1 cellular context compared by ENCODE assay signal in the genomic region with DNA sequence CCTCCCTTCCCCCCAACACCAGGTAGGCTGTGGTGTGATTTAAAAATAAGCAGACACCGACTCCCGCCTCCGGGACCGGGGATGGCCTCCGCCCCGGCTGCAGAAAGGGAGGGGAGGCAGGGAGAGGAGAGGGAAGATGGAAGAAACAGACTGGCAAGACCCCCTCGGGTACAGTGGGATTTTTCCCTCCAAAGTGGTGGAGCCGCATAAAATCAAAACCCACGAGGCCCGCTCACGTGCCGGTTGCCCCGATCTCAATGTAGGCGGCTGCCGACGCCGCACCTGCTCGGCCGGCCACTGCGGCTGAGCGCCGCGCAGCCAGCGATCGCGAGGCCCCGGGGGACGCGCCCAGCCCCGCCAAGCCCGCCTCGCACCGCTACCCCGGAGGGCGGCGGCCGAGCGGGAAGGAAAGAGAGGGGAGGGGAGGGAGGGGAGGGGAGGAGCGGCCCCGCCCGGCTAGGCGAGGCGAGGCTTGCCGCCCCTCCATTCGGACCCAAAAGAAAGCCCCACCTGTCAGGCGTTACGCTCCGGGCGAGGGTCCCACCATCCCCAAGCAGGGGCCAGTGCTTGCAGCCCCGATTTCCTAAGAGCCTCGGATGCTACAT.
TF ChIP-seq lines count a peak whose summit lies in the region.

No MANE protein-coding gene starts in this region.

TF ChIP-seq in HEK293, 187 proteins besides CTCF, POLR2A, EP300 and RAD21 (continued from another document and continues in another):
- TF ChIP-seq, protein P1, sequence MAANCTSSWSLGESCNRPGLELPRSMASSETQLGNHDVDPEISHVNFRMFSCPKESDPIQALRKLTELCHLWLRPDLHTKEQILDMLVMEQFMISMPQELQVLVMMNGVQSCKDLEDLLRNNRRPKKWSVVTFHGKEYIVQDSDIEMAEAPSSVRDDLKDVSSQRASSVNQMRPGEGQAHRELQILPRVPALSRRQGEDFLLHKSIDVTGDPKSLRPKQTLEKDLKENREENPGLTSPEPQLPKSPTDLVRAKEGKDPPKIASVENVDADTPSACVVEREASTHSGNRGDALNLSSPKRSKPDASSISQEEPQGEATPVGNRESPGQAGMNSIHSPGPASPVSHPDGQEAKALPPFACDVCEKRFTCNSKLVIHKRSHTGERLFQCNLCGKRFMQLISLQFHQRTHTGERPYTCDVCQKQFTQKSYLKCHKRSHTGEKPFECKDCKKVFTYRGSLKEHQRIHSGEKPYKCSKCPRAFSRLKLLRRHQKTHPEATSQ (tag by site-specific recombination; IDR thresholded peaks at IDR 0.05): no peak
- TF ChIP-seq KLF9 (tag by site-specific recombination; IDR thresholded peaks at IDR 0.05; ENCODE audit: low read depth) (peak; percentile 64; the same call in 1 of the 2 replicates), GLI2 (tag by site-specific recombination; IDR thresholded peaks at IDR 0.05; ENCODE audit: borderline replicate concordance, low read depth) (no peak), ZBTB21 (tag by site-specific recombination; IDR thresholded peaks at IDR 0.05) (no peak), ZNF157 (tag by site-specific recombination; IDR thresholded peaks at IDR 0.05) (no peak), ZNF600 (tag by site-specific recombination; IDR thresholded peaks at IDR 0.05) (no peak), ZNF433 (tag by site-specific recombination; IDR thresholded peaks at IDR 0.05; ENCODE audit: low read depth) (no peak), EGR2 (tag by site-specific recombination; IDR thresholded peaks at IDR 0.05; ENCODE audit: low read depth) (peak; percentile 41; the same call in 1 of the 2 replicates), ZFHX2 (tag by site-specific recombination; conservative IDR thresholded peaks at IDR 0.05) (peak; percentile 53), ZNF19 (tag by site-specific recombination; IDR thresholded peaks at IDR 0.05; ENCODE audit: low read depth) (no peak), ZNF626 (tag by site-specific recombination; IDR thresholded peaks at IDR 0.05) (no peak), KLF10 (tag by site-specific recombination; IDR thresholded peaks at IDR 0.05) (no peak; the same call in 1 of the 2 replicates), ZIC2 (tag by site-specific recombination; IDR thresholded peaks at IDR 0.05) (no peak), KLF16 (tag by site-specific recombination; IDR thresholded peaks at IDR 0.05) (peak; percentile 84), ZNF521 (tag by site-specific recombination; IDR thresholded peaks at IDR 0.05) (no peak), SP3 (tag by site-specific recombination; IDR thresholded peaks at IDR 0.05) (peak; percentile 74), OVOL3 (tag by site-specific recombination; IDR thresholded peaks at IDR 0.05) (no peak), ZNF416 (tag by site-specific recombination; IDR thresholded peaks at IDR 0.05) (no peak), ZBTB17 (tag by site-specific recombination; IDR thresholded peaks at IDR 0.05) (peak; percentile 49; the same call in 1 of the 2 replicates), SETDB1 (IDR thresholded peaks at IDR 0.05; ENCODE audit: insufficient read length, low read length) (no peak), ZNF660 (tag by site-specific recombination; IDR thresholded peaks at IDR 0.05) (no peak), KLF8 (tag by site-specific recombination; IDR thresholded peaks at IDR 0.05) (peak; percentile 77), ZNF335 (tag by site-specific recombination; conservative IDR thresholded peaks at IDR 0.05) (peak; percentile 82), ZNF571 (tag by site-specific recombination; IDR thresholded peaks at IDR 0.05) (no peak), MZF1 (tag by site-specific recombination; IDR thresholded peaks at IDR 0.05; ENCODE audit: borderline replicate concordance) (no peak), ZNF707 (tag by site-specific recombination; IDR thresholded peaks at IDR 0.05) (no peak), ZNF274 (IDR thresholded peaks at IDR 0.05; ENCODE audit: low read length) (no peak), ZNF274 (tag by site-specific recombination; IDR thresholded peaks at IDR 0.05; ENCODE audit: borderline replicate concordance) (no peak), ZBTB1 (tag by site-specific recombination; IDR thresholded peaks at IDR 0.05) (no peak), ZNF701 (tag by site-specific recombination; IDR thresholded peaks at IDR 0.05) (no peak), HOXC10 (CRISPR knock-in tag; IDR thresholded peaks at IDR 0.05) (no peak), FEZF1 (tag by site-specific recombination; IDR thresholded peaks at IDR 0.05) (no peak), ZNF175 (tag by site-specific recombination; IDR thresholded peaks at IDR 0.05) (no peak), KLF7 (tag by site-specific recombination; IDR thresholded peaks at IDR 0.05; ENCODE audit: borderline replicate concordance) (peak; percentile 80; the same call in 1 of the 2 replicates)
- TF ChIP-seq, protein P2, sequence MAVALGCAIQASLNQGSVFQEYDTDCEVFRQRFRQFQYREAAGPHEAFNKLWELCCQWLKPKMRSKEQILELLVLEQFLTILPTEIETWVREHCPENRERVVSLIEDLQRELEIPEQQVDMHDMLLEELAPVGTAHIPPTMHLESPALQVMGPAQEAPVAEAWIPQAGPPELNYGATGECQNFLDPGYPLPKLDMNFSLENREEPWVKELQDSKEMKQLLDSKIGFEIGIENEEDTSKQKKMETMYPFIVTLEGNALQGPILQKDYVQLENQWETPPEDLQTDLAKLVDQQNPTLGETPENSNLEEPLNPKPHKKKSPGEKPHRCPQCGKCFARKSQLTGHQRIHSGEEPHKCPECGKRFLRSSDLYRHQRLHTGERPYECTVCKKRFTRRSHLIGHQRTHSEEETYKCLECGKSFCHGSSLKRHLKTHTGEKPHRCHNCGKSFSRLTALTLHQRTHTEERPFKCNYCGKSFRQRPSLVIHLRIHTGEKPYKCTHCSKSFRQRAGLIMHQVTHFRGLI (tag by site-specific recombination; IDR thresholded peaks at IDR 0.05): peak; percentile 76; the same call in 1 of the 2 replicates
- TF ChIP-seq, protein P3, sequence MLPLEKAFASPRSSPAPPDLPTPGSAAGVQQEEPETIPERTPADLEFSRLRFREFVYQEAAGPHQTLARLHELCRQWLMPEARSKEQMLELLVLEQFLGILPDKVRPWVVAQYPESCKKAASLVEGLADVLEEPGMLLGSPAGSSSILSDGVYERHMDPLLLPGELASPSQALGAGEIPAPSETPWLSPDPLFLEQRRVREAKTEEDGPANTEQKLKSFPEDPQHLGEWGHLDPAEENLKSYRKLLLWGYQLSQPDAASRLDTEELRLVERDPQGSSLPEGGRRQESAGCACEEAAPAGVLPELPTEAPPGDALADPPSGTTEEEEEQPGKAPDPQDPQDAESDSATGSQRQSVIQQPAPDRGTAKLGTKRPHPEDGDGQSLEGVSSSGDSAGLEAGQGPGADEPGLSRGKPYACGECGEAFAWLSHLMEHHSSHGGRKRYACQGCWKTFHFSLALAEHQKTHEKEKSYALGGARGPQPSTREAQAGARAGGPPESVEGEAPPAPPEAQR (tag by site-specific recombination; IDR thresholded peaks at IDR 0.05): no peak
- TF ChIP-seq, protein P4, sequence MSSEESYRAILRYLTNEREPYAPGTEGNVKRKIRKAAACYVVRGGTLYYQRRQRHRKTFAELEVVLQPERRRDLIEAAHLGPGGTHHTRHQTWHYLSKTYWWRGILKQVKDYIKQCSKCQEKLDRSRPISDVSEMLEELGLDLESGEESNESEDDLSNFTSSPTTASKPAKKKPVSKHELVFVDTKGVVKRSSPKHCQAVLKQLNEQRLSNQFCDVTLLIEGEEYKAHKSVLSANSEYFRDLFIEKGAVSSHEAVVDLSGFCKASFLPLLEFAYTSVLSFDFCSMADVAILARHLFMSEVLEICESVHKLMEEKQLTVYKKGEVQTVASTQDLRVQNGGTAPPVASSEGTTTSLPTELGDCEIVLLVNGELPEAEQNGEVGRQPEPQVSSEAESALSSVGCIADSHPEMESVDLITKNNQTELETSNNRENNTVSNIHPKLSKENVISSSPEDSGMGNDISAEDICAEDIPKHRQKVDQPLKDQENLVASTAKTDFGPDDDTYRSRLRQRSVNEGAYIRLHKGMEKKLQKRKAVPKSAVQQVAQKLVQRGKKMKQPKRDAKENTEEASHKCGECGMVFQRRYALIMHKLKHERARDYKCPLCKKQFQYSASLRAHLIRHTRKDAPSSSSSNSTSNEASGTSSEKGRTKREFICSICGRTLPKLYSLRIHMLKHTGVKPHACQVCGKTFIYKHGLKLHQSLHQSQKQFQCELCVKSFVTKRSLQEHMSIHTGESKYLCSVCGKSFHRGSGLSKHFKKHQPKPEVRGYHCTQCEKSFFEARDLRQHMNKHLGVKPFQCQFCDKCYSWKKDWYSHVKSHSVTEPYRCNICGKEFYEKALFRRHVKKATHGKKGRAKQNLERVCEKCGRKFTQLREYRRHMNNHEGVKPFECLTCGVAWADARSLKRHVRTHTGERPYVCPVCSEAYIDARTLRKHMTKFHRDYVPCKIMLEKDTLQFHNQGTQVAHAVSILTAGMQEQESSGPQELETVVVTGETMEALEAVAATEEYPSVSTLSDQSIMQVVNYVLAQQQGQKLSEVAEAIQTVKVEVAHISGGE (tag by site-specific recombination; conservative IDR thresholded peaks at IDR 0.05; ENCODE audit: low read depth): no peak
- TF ChIP-seq, protein P5, sequence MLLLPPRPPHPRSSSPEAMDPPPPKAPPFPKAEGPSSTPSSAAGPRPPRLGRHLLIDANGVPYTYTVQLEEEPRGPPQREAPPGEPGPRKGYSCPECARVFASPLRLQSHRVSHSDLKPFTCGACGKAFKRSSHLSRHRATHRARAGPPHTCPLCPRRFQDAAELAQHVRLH (tag by site-specific recombination; IDR thresholded peaks at IDR 0.05): no peak
- TF ChIP-seq, protein P6, sequence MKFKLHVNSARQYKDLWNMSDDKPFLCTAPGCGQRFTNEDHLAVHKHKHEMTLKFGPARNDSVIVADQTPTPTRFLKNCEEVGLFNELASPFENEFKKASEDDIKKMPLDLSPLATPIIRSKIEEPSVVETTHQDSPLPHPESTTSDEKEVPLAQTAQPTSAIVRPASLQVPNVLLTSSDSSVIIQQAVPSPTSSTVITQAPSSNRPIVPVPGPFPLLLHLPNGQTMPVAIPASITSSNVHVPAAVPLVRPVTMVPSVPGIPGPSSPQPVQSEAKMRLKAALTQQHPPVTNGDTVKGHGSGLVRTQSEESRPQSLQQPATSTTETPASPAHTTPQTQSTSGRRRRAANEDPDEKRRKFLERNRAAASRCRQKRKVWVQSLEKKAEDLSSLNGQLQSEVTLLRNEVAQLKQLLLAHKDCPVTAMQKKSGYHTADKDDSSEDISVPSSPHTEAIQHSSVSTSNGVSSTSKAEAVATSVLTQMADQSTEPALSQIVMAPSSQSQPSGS (tag by site-specific recombination; IDR thresholded peaks at IDR 0.05; ENCODE audit: low read depth): no peak
- TF ChIP-seq, protein P7, sequence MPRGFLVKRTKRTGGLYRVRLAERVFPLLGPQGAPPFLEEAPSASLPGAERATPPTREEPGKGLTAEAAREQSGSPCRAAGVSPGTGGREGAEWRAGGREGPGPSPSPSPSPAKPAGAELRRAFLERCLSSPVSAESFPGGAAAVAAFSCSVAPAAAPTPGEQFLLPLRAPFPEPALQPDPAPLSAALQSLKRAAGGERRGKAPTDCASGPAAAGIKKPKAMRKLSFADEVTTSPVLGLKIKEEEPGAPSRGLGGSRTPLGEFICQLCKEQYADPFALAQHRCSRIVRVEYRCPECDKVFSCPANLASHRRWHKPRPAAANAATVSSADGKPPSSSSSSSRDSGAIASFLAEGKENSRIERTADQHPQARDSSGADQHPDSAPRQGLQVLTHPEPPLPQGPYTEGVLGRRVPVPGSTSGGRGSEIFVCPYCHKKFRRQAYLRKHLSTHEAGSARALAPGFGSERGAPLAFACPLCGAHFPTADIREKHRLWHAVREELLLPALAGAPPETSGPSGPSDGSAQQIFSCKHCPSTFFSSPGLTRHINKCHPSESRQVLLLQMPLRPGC (tag by site-specific recombination; IDR thresholded peaks at IDR 0.05): no peak
- TF ChIP-seq, protein P8, sequence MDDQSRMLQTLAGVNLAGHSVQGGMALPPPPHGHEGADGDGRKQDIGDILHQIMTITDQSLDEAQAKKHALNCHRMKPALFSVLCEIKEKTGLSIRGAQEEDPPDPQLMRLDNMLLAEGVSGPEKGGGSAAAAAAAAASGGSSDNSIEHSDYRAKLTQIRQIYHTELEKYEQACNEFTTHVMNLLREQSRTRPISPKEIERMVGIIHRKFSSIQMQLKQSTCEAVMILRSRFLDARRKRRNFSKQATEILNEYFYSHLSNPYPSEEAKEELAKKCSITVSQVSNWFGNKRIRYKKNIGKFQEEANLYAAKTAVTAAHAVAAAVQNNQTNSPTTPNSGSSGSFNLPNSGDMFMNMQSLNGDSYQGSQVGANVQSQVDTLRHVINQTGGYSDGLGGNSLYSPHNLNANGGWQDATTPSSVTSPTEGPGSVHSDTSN (CRISPR knock-in tag; IDR thresholded peaks at IDR 0.05): no peak
- TF ChIP-seq, protein P9, sequence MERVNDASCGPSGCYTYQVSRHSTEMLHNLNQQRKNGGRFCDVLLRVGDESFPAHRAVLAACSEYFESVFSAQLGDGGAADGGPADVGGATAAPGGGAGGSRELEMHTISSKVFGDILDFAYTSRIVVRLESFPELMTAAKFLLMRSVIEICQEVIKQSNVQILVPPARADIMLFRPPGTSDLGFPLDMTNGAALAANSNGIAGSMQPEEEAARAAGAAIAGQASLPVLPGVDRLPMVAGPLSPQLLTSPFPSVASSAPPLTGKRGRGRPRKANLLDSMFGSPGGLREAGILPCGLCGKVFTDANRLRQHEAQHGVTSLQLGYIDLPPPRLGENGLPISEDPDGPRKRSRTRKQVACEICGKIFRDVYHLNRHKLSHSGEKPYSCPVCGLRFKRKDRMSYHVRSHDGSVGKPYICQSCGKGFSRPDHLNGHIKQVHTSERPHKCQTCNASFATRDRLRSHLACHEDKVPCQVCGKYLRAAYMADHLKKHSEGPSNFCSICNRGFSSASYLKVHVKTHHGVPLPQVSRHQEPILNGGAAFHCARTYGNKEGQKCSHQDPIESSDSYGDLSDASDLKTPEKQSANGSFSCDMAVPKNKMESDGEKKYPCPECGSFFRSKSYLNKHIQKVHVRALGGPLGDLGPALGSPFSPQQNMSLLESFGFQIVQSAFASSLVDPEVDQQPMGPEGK (tag by site-specific recombination; IDR thresholded peaks at IDR 0.05): peak; percentile 25
- TF ChIP-seq, protein P10, sequence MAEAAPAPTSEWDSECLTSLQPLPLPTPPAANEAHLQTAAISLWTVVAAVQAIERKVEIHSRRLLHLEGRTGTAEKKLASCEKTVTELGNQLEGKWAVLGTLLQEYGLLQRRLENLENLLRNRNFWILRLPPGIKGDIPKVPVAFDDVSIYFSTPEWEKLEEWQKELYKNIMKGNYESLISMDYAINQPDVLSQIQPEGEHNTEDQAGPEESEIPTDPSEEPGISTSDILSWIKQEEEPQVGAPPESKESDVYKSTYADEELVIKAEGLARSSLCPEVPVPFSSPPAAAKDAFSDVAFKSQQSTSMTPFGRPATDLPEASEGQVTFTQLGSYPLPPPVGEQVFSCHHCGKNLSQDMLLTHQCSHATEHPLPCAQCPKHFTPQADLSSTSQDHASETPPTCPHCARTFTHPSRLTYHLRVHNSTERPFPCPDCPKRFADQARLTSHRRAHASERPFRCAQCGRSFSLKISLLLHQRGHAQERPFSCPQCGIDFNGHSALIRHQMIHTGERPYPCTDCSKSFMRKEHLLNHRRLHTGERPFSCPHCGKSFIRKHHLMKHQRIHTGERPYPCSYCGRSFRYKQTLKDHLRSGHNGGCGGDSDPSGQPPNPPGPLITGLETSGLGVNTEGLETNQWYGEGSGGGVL (tag by site-specific recombination; IDR thresholded peaks at IDR 0.05): peak; percentile 65; the same call in 1 of the 2 replicates
